In genomic region chr2:126429129-126429528, GRCh38 we compare ENCODE assay signal across 21 cellular contexts.
"Had no signal": no experiment of that assay in that cellular context is flagged by ENCODE, and none has a peak within 500 bp of the region (broad histone marks: within the 10 kb centered on the region; RNA-seq: fewer than 3 reads in every experiment).

No MANE protein-coding gene starts in this region.

- DNase-seq: natural killer cell; occipital lobe; ovary; posterior cingulate gyrus; psoas muscle; right cardiac atrium; spleen; stimulated activated CD4-positive, alpha-beta T cell treated with anti-CD3 and anti-CD28 coated beads, Interleukin-12 subunit alpha, Interleukin-12 subunit beta, amount 100 ng/mL, for 4 hours; stimulated activated CD4-positive, alpha-beta T cell treated with anti-CD3 and anti-CD28 coated beads, Interleukin-1b, Interleukin-23, amount 100 ng/mL, for 48 hours; stimulated activated CD4-positive, alpha-beta T cell treated with anti-CD3 and anti-CD28 coated beads, Interleukin-4, amount 100 ng/mL, for 1 hour; stimulated activated CD4-positive, alpha-beta T cell treated with anti-CD3 and anti-CD28 coated beads, Interleukin-4, amount 100 ng/mL, for 4 hours; stimulated activated CD8-positive, alpha-beta memory T cell treated with anti-CD3 and anti-CD28 coated beads, Interleukin-4, amount 100 ng/mL, for 48 hours; stimulated activated naive CD4-positive, alpha-beta T cell; stimulated activated naive CD8-positive, alpha-beta T cell treated with anti-CD3 and anti-CD28 coated beads, Interleukin-15, amount 100 ng/mL, for 72 hours; stimulated activated naive CD8-positive, alpha-beta T cell treated with anti-CD3 and anti-CD28 coated beads, Interleukin-15, Interleukin-2, amounts not matched to agents 100 U/mL and 50 U/mL, for 24 hours; substantia nigra; testis; tibial artery; transverse colon; upper lobe of right lung; uterus had no signal
